ENCODE assay signal across 26 cellular contexts in genomic region chr3:61922118-61922517, GRCh38.
A peak's percentile ranks its signal among the peaks of the same experiment; 100 is the strongest.
DNase-seq lines count a peak whose midpoint lies in the region; ATAC-seq, FAIRE-seq and TF ChIP-seq lines count a peak whose summit lies in the region.
"Had no signal": no experiment of that assay in that cellular context is flagged by ENCODE, and none has a peak within 500 bp of the region (broad histone marks: within the 10 kb centered on the region; RNA-seq: fewer than 3 reads in every experiment).

No MANE protein-coding gene starts in this region.

- H3K36me3 ChIP-seq in GM23338 (ENCODE audit: insufficient read depth) (no peaks in the 10 kb centered on the region), endothelial cell of umbilical vein (ENCODE audit: control insufficient read depth in 2 of 2, extremely low read depth in 1 of 2, insufficient read depth in 2 of 2, low read length in 2 of 2) (no peaks in the 10 kb centered on the region), mesendoderm (ENCODE audit: control insufficient read depth, insufficient read depth, low read length) (no peaks in the 10 kb centered on the region)
- H3K36me3 ChIP-seq: MG63, SJSA1 had no signal

- no peaks in the 10 kb centered on the region for H3K27me3 ChIP-seq in GM23338 (ENCODE audit: insufficient read depth)
- no peaks in the 10 kb centered on the region for H3K27me3 ChIP-seq in endothelial cell of umbilical vein (ENCODE audit: control insufficient read depth in 2 of 2, insufficient read depth in 2 of 2, low read length in 2 of 2)
- H3K27me3 ChIP-seq in mesendoderm (ENCODE audit: insufficient read depth, low read length, poor library complexity): no peaks in the 10 kb centered on the region
- H3K27me3 ChIP-seq: MG63, SJSA1 had no signal

- H2AK5ac ChIP-seq in mesendoderm (ENCODE audit: low read length): no peak overlapping the region

- H4K8ac ChIP-seq in mesendoderm (ENCODE audit: low read depth, low read length): no peak overlapping the region

- no peak overlapping the region for H3K23ac ChIP-seq in mesendoderm (ENCODE audit: low read length)

- H3K27ac ChIP-seq in GM23338 (ENCODE audit: low read depth) (no peak overlapping the region), endothelial cell of umbilical vein (ENCODE audit: insufficient read depth, low read depth, low read length) (no peak overlapping the region), mesendoderm (ENCODE audit: low read depth, low read length) (no peak overlapping the region)
- H3K27ac ChIP-seq: A549, SJSA1 had no signal

- no peak overlapping the region for H3K4me3 Mint-ChIP-seq in GM23338
- H3K4me3 Mint-ChIP-seq: T-cell had no signal

- H3K79me2 ChIP-seq in GM23338 (replicated peaks; ENCODE audit: insufficient read depth): peaks cover 89% of the 10 kb centered on the region
- no peaks in the 10 kb centered on the region for H3K79me2 ChIP-seq in endothelial cell of umbilical vein (ENCODE audit: control insufficient read depth, insufficient read depth, low read length)
- H3K79me2 ChIP-seq in mesendoderm (ENCODE audit: control insufficient read depth, insufficient read depth, low read length): peaks cover 21% of the 10 kb centered on the region

- no TSS peak for BruUV-seq in endothelial cell of umbilical vein (replicated peaks; lab: Mats Ljungman, UMichigan)

- no peaks in the 10 kb centered on the region for H3K9me3 Mint-ChIP-seq in GM23338

- no peak for TF ChIP-seq POLR2A in endothelial cell of umbilical vein (IDR thresholded peaks at IDR 0.05; ENCODE audit: low read depth, low read length)

- no peaks in the 10 kb centered on the region; the same call in 2 of the 3 replicates for H3K36me3 Mint-ChIP-seq in GM23338 (ENCODE audit: low read depth)
- H3K36me3 Mint-ChIP-seq: CD4-positive, alpha-beta memory T cell; T-cell had no signal

- H3K4me1 ChIP-seq in GM23338 (ENCODE audit: insufficient read depth) (peaks cover 57% of the 10 kb centered on the region), endothelial cell of umbilical vein (ENCODE audit: control insufficient read depth, extremely low read depth, insufficient read depth, low read length) (peaks cover 11% of the 10 kb centered on the region), mesendoderm (ENCODE audit: control insufficient read depth, low read depth, low read length) (no peaks in the 10 kb centered on the region)
- H3K4me1 ChIP-seq: A549, Caco-2, SJSA1 had no signal

- CTCF ChIA-PET in endothelial cell of umbilical vein (lab: Charles Lee): interaction anchor here (2.6 to 3.6 kb wide), 2 partner anchors 10 to 14 kb away, joined by 10 to 15 read pairs; no protein-coding TSS in a partner anchor

- H4K5ac ChIP-seq in mesendoderm (ENCODE audit: low read length): no peak overlapping the region

- peaks cover 71% of the 10 kb centered on the region for H3K4me1 Mint-ChIP-seq in GM23338
- H3K4me1 Mint-ChIP-seq: CD4-positive, alpha-beta memory T cell; T-cell had no signal

- H3K27me3 Mint-ChIP-seq in GM23338 (ENCODE audit: insufficient read depth, low read depth, poor library complexity): no peaks in the 10 kb centered on the region
- H3K27me3 Mint-ChIP-seq: CD4-positive, alpha-beta memory T cell had no signal

- TF ChIP-seq CTCF in GM23338 (conservative IDR thresholded peaks at IDR 0.05; ENCODE audit: low read depth in 2 of 2): no peak
- TF ChIP-seq CTCF in endothelial cell of umbilical vein (IDR thresholded peaks at IDR 0.05; ENCODE audit: extremely low read depth in 1 of 2, insufficient read depth in 1 of 2, low read depth in 1 of 2, low read length in 2 of 2): no peak

- no peaks in the 10 kb centered on the region for H3F3A ChIP-seq in GM23338 (replicated peaks; ENCODE audit: low read depth)

- H3K4me2 ChIP-seq in GM23338 (no peak overlapping the region), endothelial cell of umbilical vein (ENCODE audit: insufficient read depth, low read length) (no peak overlapping the region), mesendoderm (ENCODE audit: low read length) (no peak overlapping the region)
- H3K4me2 ChIP-seq: A549 had no signal

- H2BK15ac ChIP-seq in mesendoderm (replicated peaks; ENCODE audit: low read depth): no peak overlapping the region

- POLR2A ChIA-PET in endothelial cell of umbilical vein (lab: Charles Lee): no interaction called here

- H3K9me3 ChIP-seq in endothelial cell of umbilical vein (replicated peaks; ENCODE audit: control insufficient read depth, insufficient read depth, low read length): no peaks in the 10 kb centered on the region
- H3K9me3 ChIP-seq: A549, Caco-2, MG63, SJSA1 had no signal

- dilution Hi-C loops in endothelial cell of umbilical vein (cut with MboI; ENCODE audit: extremely low pct_ligation_motif_present, low sequenced_read_pairs): no loop called here

- peaks cover 12% of the 10 kb centered on the region for H3K79me1 ChIP-seq in mesendoderm (ENCODE audit: low read length)

- DNase-seq in EL: peak; percentile 3
- no peak for DNase-seq in GM23338 (ENCODE audit: low spot score)
- DNase-seq in endothelial cell of umbilical vein (ENCODE audit: low read depth, low spot score): no peak
- peak; percentile 37 for DNase-seq in mesendoderm
- no peak for DNase-seq in NCI-H1105 treated with DMSO at 0.1 percent for 48 hours (lab: John Stamatoyannopoulos, UW)
- no peak for DNase-seq in T1000 (lab: John Stamatoyannopoulos, UW)
- DNase-seq: C1 segment of cervical spinal cord; Caco-2; CD4-positive, alpha-beta memory T cell; GF-D8; GOT3; HCEC 1CT; IMR-90; KG1; MG63; NCI-H2029; NCI-H446; NCI-H526 treated with DMSO at 0.1 percent for 48 hours; Right ventricle myocardium superior; RPMI8226; T-cell had no signal

- H2AFZ ChIP-seq in GM23338 (no peak overlapping the region), endothelial cell of umbilical vein (ENCODE audit: low read depth, low read length) (no peak overlapping the region)

- no peak overlapping the region for H3K9ac ChIP-seq in endothelial cell of umbilical vein (replicated peaks; ENCODE audit: extremely low read depth, insufficient read depth, low read length)
- H3K9ac ChIP-seq in mesendoderm (ENCODE audit: low read length): no peak overlapping the region

- H3K18ac ChIP-seq in mesendoderm (ENCODE audit: low read length): no peak overlapping the region

- H3K27ac Mint-ChIP-seq in GM23338: 0 out of 2 replicates have a peak overlapping the region, but pooled peaks have one; percentile 15
- H3K27ac Mint-ChIP-seq: CD4-positive, alpha-beta memory T cell; T-cell had no signal

- ATAC-seq in GM23338 (no peak), HG02623 (IDR thresholded peaks at IDR 0.05; ENCODE audit: unreplicated experiment) (no peak)
- ATAC-seq: A549, T-cell had no signal

- no CpG with 5 or more reads among the region's 5 CpGs for WGBS in mesendoderm (ENCODE audit: extremely low coverage, insufficient coverage, low lambda C conversion rate)

- intact Hi-C loops in endothelial cell of umbilical vein (cut with micrococcal nuclease): no loop called here

- no peak overlapping the region for H3K4me3 ChIP-seq in GM23338
- no peak overlapping the region for H3K4me3 ChIP-seq in endothelial cell of umbilical vein (replicated peaks in 1 of 3; ENCODE audit: insufficient read depth in 1 of 3, low read depth in 1 of 3, low read length in 3 of 3)
- H3K4me3 ChIP-seq in mesendoderm (ENCODE audit: low read length): no peak overlapping the region
- H3K4me3 ChIP-seq: A549, MG63, SJSA1 had no signal

- no peak overlapping the region for H2BK5ac ChIP-seq in mesendoderm (ENCODE audit: low read length)

- 0 out of 2 replicates have a peak, but pooled peaks cover 3% of the 10 kb centered on the region for H3K9me2 ChIP-seq in GM23338 (ENCODE audit: insufficient read depth)

- H3K4ac ChIP-seq in mesendoderm (ENCODE audit: low read depth, low read length): no peak overlapping the region

- H2BK120ac ChIP-seq in mesendoderm (ENCODE audit: low read depth, low read length): no peak overlapping the region

- H4K20me1 ChIP-seq in GM23338 (replicated peaks; ENCODE audit: insufficient read depth) (no peaks in the 10 kb centered on the region; the same call in 1 of the 2 replicates), endothelial cell of umbilical vein (replicated peaks; ENCODE audit: control insufficient read depth, extremely low read depth, insufficient read depth, low read length) (no peaks in the 10 kb centered on the region)

- FAIRE-seq in endothelial cell of umbilical vein (lab: Jason Lieb, UNC): peak; percentile 24
- FAIRE-seq: A549, GM18507, HTR-8/SVneo had no signal

- H3K9me1 ChIP-seq in endothelial cell of umbilical vein (replicated peaks; ENCODE audit: control insufficient read depth, extremely low read depth, insufficient read depth, low read length): no peaks in the 10 kb centered on the region

- H3K56ac ChIP-seq in mesendoderm (ENCODE audit: low read length): no peak overlapping the region

TF ChIP-seq in GM23338, 12 proteins besides CTCF, POLR2A, EP300 and RAD21:
- TF ChIP-seq ZNF114 (CRISPR knock-in tag; IDR thresholded peaks at IDR 0.05) (no peak), CREB1 (CRISPR knock-in tag; IDR thresholded peaks at IDR 0.05; ENCODE audit: low read depth) (no peak)

TF ChIP-seq in endothelial cell of umbilical vein, 7 proteins besides CTCF, POLR2A, EP300 and RAD21:
- TF ChIP-seq FOS (IDR thresholded peaks at IDR 0.05; ENCODE audit: borderline replicate concordance, insufficient read depth, low read length) (no peak), MYC (IDR thresholded peaks at IDR 0.05; ENCODE audit: low read depth, low read length) (no peak), GATA2 (IDR thresholded peaks at IDR 0.05; ENCODE audit: insufficient read depth, insufficient read length, low read depth, low read length) (no peak), JUN (IDR thresholded peaks at IDR 0.05; ENCODE audit: borderline replicate concordance, insufficient read depth, insufficient read length, low read depth) (no peak), POLR2AphosphoS5 (IDR thresholded peaks at IDR 0.05; ENCODE audit: insufficient read depth, low read depth, low read length) (no peak), EZH2 (IDR thresholded peaks at IDR 0.05; ENCODE audit: borderline replicate concordance, low read depth, low read length, severe bottlenecking) (no peak), MAX (IDR thresholded peaks at IDR 0.05; ENCODE audit: insufficient read depth, insufficient read length) (no peak)
TF ChIP-seq in endothelial cell of umbilical vein: peak in this region for 0.

Comparison
In these comparisons a context has a peak if more than half of its experiments do, and no peak if none do; other contexts are left out.
1. DNase-seq: peak in EL (single experiment) and mesendoderm (single experiment); none in GM23338 (single experiment), endothelial cell of umbilical vein (single experiment), NCI-H1105 treated with DMSO at 0.1 percent for 48 hours (single experiment) and T1000 (single experiment).